ENCODE assay signal across 32 cellular contexts in the genomic region with DNA sequence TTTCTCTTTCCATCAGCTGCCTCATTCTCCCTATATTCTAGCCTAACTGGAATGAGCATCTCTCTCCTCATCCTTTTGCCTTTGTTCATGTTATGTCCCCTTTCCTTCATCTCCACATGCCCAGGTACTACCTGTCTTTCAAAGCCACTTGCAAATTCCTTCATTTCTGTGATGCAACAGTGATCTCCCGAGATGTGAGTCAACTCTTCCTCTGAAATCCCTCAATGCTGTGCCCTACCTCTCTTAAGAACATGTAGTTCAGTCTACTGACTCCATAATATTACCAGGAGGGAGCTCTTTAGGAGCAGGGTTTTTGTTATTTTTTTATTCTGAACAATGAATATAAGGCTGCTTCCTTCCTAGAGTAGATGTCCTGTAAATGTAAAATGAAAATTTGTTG.
DNase-seq lines count a peak whose midpoint lies in the region; ATAC-seq, FAIRE-seq and TF ChIP-seq lines count a peak whose summit lies in the region.
"Had no signal": no experiment of that assay in that cellular context is flagged by ENCODE, and none has a peak within 500 bp of the region (broad histone marks: within the 10 kb centered on the region; RNA-seq: fewer than 3 reads in every experiment).

No MANE protein-coding gene starts in this region.

- FAIRE-seq in keratinocyte (lab: Jason Lieb, UNC), result peak; percentile 26
- FAIRE-seq: A204.1, endometrium, GM12891 had no signal

- ATAC-seq in HG03039 (IDR thresholded peaks at IDR 0.05; ENCODE audit: unreplicated experiment), result no peak
- ATAC-seq: activated T-cell treated with anti-CD3 and anti-CD28 coated beads, Interleukin-2, amount 50 U/mL, for 72 hours; body of pancreas; left ventricle myocardium superior; right cardiac atrium had no signal

- peak; percentile 46 for DNase-seq in MCF 10A (ENCODE audit: unreplicated experiment)
- DNase-seq in breast epithelium (ENCODE audit: low spot score in 2 of 2), result no peak
- peak; percentile 62 for DNase-seq in mammary epithelial cell
- DNase-seq in keratinocyte (ENCODE audit: low read depth, low spot score), result peak; percentile 21
- DNase-seq in effector memory CD4-positive, alpha-beta T cell, result no peak
- no peak for DNase-seq in tibial nerve (ENCODE audit: low spot score in 2 of 2)
- no peak for DNase-seq in activated T-cell treated with anti-CD3 and anti-CD28 coated beads, Interleukin-2, amount 50 U/mL, for 24 hours
- DNase-seq: activated CD4-positive, alpha-beta T cell treated with anti-CD3 and anti-CD28 coated beads, Interleukin-2, amount 50 U/mL, for 48 hours; activated T-cell treated with anti-CD3 and anti-CD28 coated beads, Interleukin-2, amount 50 U/mL, for 72 hours; body of pancreas; CD8-positive, alpha-beta memory T cell; cerebellar nuclear complex; DMS 273 treated with DMSO at 0.1 percent for 48 hours; H7; left ventricle myocardium superior; NCI-H1417 treated with DMSO at 0.1 percent for 48 hours; NCI-H446 treated with DMSO at 0.1 percent for 48 hours; NCI-H774; right cardiac atrium; spleen; stimulated activated CD8-positive, alpha-beta memory T cell treated with anti-CD3 and anti-CD28 coated beads, Interleukin-4, amount 100 ng/mL, for 48 hours; testis; uterus had no signal

- no peak for TF ChIP-seq EP300 in tibial nerve (IDR thresholded peaks at IDR 0.05)

- H3K36me3 Mint-ChIP-seq in MCF 10A (ENCODE audit: insufficient read depth, unreplicated experiment), result peaks cover 39% of the 10 kb centered on the region
- H3K36me3 Mint-ChIP-seq in activated T-cell treated with anti-CD3 and anti-CD28 coated beads, Interleukin-2, amount 50 U/mL, for 24 hours (ENCODE audit: low read depth), result no peaks in the 10 kb centered on the region
- H3K36me3 Mint-ChIP-seq: CD8-positive, alpha-beta memory T cell had no signal

- H3K79me2 ChIP-seq in mammary epithelial cell (ENCODE audit: insufficient read depth, low read length) (no peaks in the 10 kb centered on the region), keratinocyte (ENCODE audit: control insufficient read depth, insufficient read depth, low read length) (no peaks in the 10 kb centered on the region)

- in situ Hi-C loops in mammary epithelial cell (cut with MboI; ENCODE audit: low sequenced_read_pairs in 2 of 2), result loop anchor here in 1 of 2 donors (10.0 kb wide), 1 partner anchor 90 kb away; a partner anchor contains a TSS

- CTCF ChIA-PET in MCF 10A (lab: Yijun Ruan, JAX), result interaction anchor here (0.6 to 1.0 kb wide), 4 partner anchors 24 to 1837 kb away, joined by 3 to 4 read pairs (median 3); no protein-coding TSS in a partner anchor
- CTCF ChIA-PET in mammary epithelial cell (lab: Charles Lee; ENCODE audit: low non-redundant PET), result no interaction called here

- H3K4me2 ChIP-seq in mammary epithelial cell (ENCODE audit: insufficient read depth, low read depth, low read length) (peak overlapping the region; percentile 5), keratinocyte (ENCODE audit: control insufficient read depth, extremely low read depth, insufficient read depth, low read depth, low read length) (no peak overlapping the region)
- H3K4me2 ChIP-seq: KMS-11 had no signal

- TF ChIP-seq CTCF in MCF 10A (IDR thresholded peaks at IDR 0.05; ENCODE audit: unreplicated experiment) (no peak), breast epithelium (IDR thresholded peaks at IDR 0.05) (no peak), mammary epithelial cell (conservative IDR thresholded peaks at IDR 0.05 in 1 of 2, IDR thresholded peaks at IDR 0.05 in 1 of 2; ENCODE audit: extremely low read depth in 1 of 2, insufficient read depth in 1 of 2, low read depth in 1 of 2, low read length in 2 of 2) (no peak), keratinocyte (optimal IDR thresholded peaks at IDR 0.05 in 1 of 3, IDR thresholded peaks at IDR 0.05 in 1 of 3, conservative IDR thresholded peaks at IDR 0.05 in 1 of 3; ENCODE audit: extremely low read depth in 1 of 3, insufficient read depth in 2 of 3, low read length in 3 of 3) (no peak), tibial nerve (IDR thresholded peaks at IDR 0.05) (no peak)

- H3K27ac Mint-ChIP-seq in MCF 10A (ENCODE audit: low read depth, unreplicated experiment), result no peak overlapping the region
- no peak overlapping the region for H3K27ac Mint-ChIP-seq in activated T-cell treated with anti-CD3 and anti-CD28 coated beads, Interleukin-2, amount 50 U/mL, for 24 hours
- H3K27ac Mint-ChIP-seq: activated T-cell treated with anti-CD3 and anti-CD28 coated beads, Interleukin-2, amount 50 U/mL, for 72 hours; B cell; stimulated activated naive CD8-positive, alpha-beta T cell treated with anti-CD3 and anti-CD28 coated beads, Interleukin-15, Interleukin-2, amounts not matched to agents 100 ng/mL and 50 ng/mL, for 24 hours; T-helper 1 cell treated with Interleukin-12 subunit alpha and Interleukin-12 subunit beta and Interleukin-4 antibody, amounts not matched to agents 30 μg/mL and 1 μg/mL, for 36 hours had no signal

- no peak for TF ChIP-seq POLR2A in breast epithelium (IDR thresholded peaks at IDR 0.05)
- no peak for TF ChIP-seq POLR2A in tibial nerve (IDR thresholded peaks at IDR 0.05)

- H3K9me3 ChIP-seq in breast epithelium (no peaks in the 10 kb centered on the region), mammary epithelial cell (replicated peaks; ENCODE audit: insufficient read depth, low read length) (no peaks in the 10 kb centered on the region), keratinocyte (ENCODE audit: control insufficient read depth, low read depth, low read length) (no peaks in the 10 kb centered on the region), tibial nerve (no peaks in the 10 kb centered on the region)
- H3K9me3 ChIP-seq in effector memory CD4-positive, alpha-beta T cell (ENCODE audit: control insufficient read depth, low read length), result no peaks in the 10 kb centered on the region
- H3K9me3 ChIP-seq: body of pancreas, spleen, testis, uterus had no signal

- H3K9me1 ChIP-seq in keratinocyte (ENCODE audit: control insufficient read depth, extremely low read depth, insufficient read depth, low read length), result no peaks in the 10 kb centered on the region

- no peaks in the 10 kb centered on the region for H4K20me1 ChIP-seq in mammary epithelial cell (ENCODE audit: insufficient read depth, low read length)
- no peaks in the 10 kb centered on the region for H4K20me1 ChIP-seq in keratinocyte (ENCODE audit: control insufficient read depth, extremely low read depth, insufficient read depth, low read length)

- H3K4me1 Mint-ChIP-seq in MCF 10A (ENCODE audit: insufficient read depth, unreplicated experiment), result peaks cover 17% of the 10 kb centered on the region
- H3K4me1 Mint-ChIP-seq in activated T-cell treated with anti-CD3 and anti-CD28 coated beads, Interleukin-2, amount 50 U/mL, for 24 hours (ENCODE audit: low read depth), result no peaks in the 10 kb centered on the region
- H3K4me1 Mint-ChIP-seq: B cell had no signal

- no peak overlapping the region for H2AFZ ChIP-seq in mammary epithelial cell (ENCODE audit: low read depth, low read length)
- H2AFZ ChIP-seq in keratinocyte (ENCODE audit: control insufficient read depth, low read length), result no peak overlapping the region

- POLR2A ChIA-PET in MCF 10A (lab: Yijun Ruan, JAX), result interaction anchor here (0.5 to 1.8 kb wide), 8 partner anchors 10 to 1625 kb away, joined by 3 to 8 read pairs (median 4); no protein-coding TSS in a partner anchor

- H3K4me3 ChIP-seq in breast epithelium, result no peak overlapping the region
- H3K4me3 ChIP-seq in mammary epithelial cell (replicated peaks in 1 of 3; ENCODE audit: insufficient read depth in 1 of 3, low read depth in 2 of 3, low read length in 3 of 3), result no peak overlapping the region
- no peak overlapping the region for H3K4me3 ChIP-seq in keratinocyte (ENCODE audit: control insufficient read depth in 2 of 3, extremely low read depth in 1 of 3, insufficient read depth in 2 of 3, low read depth in 1 of 3, low read length in 3 of 3)
- no peak overlapping the region for H3K4me3 ChIP-seq in effector memory CD4-positive, alpha-beta T cell (ENCODE audit: insufficient read depth, low read depth, low read length, poor library complexity, severe bottlenecking)
- no peak overlapping the region for H3K4me3 ChIP-seq in tibial nerve
- H3K4me3 ChIP-seq: body of pancreas, SK-N-MC, spleen, testis, uterus had no signal

- H3K27me3 ChIP-seq in breast epithelium, result no peaks in the 10 kb centered on the region
- H3K27me3 ChIP-seq in mammary epithelial cell (ENCODE audit: insufficient read depth, low read length), result no peaks in the 10 kb centered on the region
- no peaks in the 10 kb centered on the region for H3K27me3 ChIP-seq in keratinocyte (ENCODE audit: control insufficient read depth, extremely low read depth, insufficient read depth, low read length)
- no peaks in the 10 kb centered on the region for H3K27me3 ChIP-seq in effector memory CD4-positive, alpha-beta T cell (replicated peaks; ENCODE audit: control insufficient read depth, insufficient read depth, low read length, poor library complexity, severe bottlenecking)
- H3K27me3 ChIP-seq in tibial nerve, result no peaks in the 10 kb centered on the region
- H3K27me3 ChIP-seq: body of pancreas, spleen, testis, uterus had no signal

- intact Hi-C loops in MCF 10A (cut with micrococcal nuclease) (no loop called here), breast epithelium (cut with DNase I; ENCODE audit: low total_unique reads) (loop anchor here (10.0 kb wide), 1 partner anchor 510 kb away; no protein-coding TSS in a partner anchor), mammary epithelial cell (cut with micrococcal nuclease) (no loop called here)

- H3K9me3 Mint-ChIP-seq in MCF 10A (ENCODE audit: unreplicated experiment), result peaks cover 5% of the 10 kb centered on the region
- no peaks in the 10 kb centered on the region for H3K9me3 Mint-ChIP-seq in activated T-cell treated with anti-CD3 and anti-CD28 coated beads, Interleukin-2, amount 50 U/mL, for 24 hours
- H3K9me3 Mint-ChIP-seq: T-helper 1 cell treated with Interleukin-12 subunit alpha and Interleukin-12 subunit beta and Interleukin-4 antibody, amounts not matched to agents 30 μg/mL and 1 μg/mL, for 36 hours had no signal

- no peak overlapping the region for H3K9ac ChIP-seq in mammary epithelial cell (ENCODE audit: insufficient read depth, low read length)
- no peak overlapping the region for H3K9ac ChIP-seq in keratinocyte (ENCODE audit: control insufficient read depth, extremely low read depth, insufficient read depth, low read length)
- H3K9ac ChIP-seq: KMS-11 had no signal

- H3K36me3 ChIP-seq in breast epithelium (no peaks in the 10 kb centered on the region), mammary epithelial cell (ENCODE audit: insufficient read depth, low read length) (no peaks in the 10 kb centered on the region), keratinocyte (ENCODE audit: control insufficient read depth in 2 of 2, extremely low read depth in 1 of 2, insufficient read depth in 2 of 2, low read length in 2 of 2) (peaks cover 0 to 2% of the 10 kb centered on the region in 2 experiments), tibial nerve (peaks cover 0 to 58% (median 4%) of the 10 kb centered on the region in 3 donors)
- H3K36me3 ChIP-seq in effector memory CD4-positive, alpha-beta T cell (ENCODE audit: control insufficient read depth, insufficient read depth, low read length), result no peaks in the 10 kb centered on the region
- H3K36me3 ChIP-seq: spleen, uterus had no signal

- no peak overlapping the region for H3K27ac ChIP-seq in breast epithelium
- peak overlapping the region; percentile 56 for H3K27ac ChIP-seq in mammary epithelial cell (ENCODE audit: insufficient read depth, low read depth, low read length)
- no peak overlapping the region for H3K27ac ChIP-seq in keratinocyte (ENCODE audit: control insufficient read depth, insufficient read depth, low read length)
- H3K27ac ChIP-seq in effector memory CD4-positive, alpha-beta T cell (ENCODE audit: insufficient read depth, low read length, poor library complexity, severe bottlenecking), result no peak overlapping the region
- H3K27ac ChIP-seq in tibial nerve, result no peak overlapping the region
- H3K27ac ChIP-seq: body of pancreas, KMS-11, SK-N-MC, spleen, testis, uterus had no signal

- H3K4me3 Mint-ChIP-seq in MCF 10A (ENCODE audit: unreplicated experiment), result no peak overlapping the region
- no peak overlapping the region for H3K4me3 Mint-ChIP-seq in activated T-cell treated with anti-CD3 and anti-CD28 coated beads, Interleukin-2, amount 50 U/mL, for 24 hours
- H3K4me3 Mint-ChIP-seq: activated T-cell treated with anti-CD3 and anti-CD28 coated beads, Interleukin-2, amount 50 U/mL, for 72 hours; B cell; CD8-positive, alpha-beta memory T cell; stimulated activated naive CD8-positive, alpha-beta T cell treated with anti-CD3 and anti-CD28 coated beads, Interleukin-15, Interleukin-2, amounts not matched to agents 100 ng/mL and 50 ng/mL, for 24 hours; T-helper 1 cell treated with Interleukin-12 subunit alpha and Interleukin-12 subunit beta and Interleukin-4 antibody, amounts not matched to agents 30 μg/mL and 1 μg/mL, for 36 hours had no signal

- dilution Hi-C loops in mammary epithelial cell (cut with HindIII; ENCODE audit: low sequenced_read_pairs) (no loop called here), keratinocyte (cut with MboI; ENCODE audit: extremely low pct_ligation_motif_present, low sequenced_read_pairs) (no loop called here)

- BruUV-seq in MCF 10A (replicated peaks; lab: Mats Ljungman, UMichigan) (no TSS peak), mammary epithelial cell (replicated peaks; lab: Mats Ljungman, UMichigan) (no TSS peak)

- no peaks in the 10 kb centered on the region for H3K27me3 Mint-ChIP-seq in MCF 10A (ENCODE audit: insufficient read depth, unreplicated experiment)
- H3K27me3 Mint-ChIP-seq in activated T-cell treated with anti-CD3 and anti-CD28 coated beads, Interleukin-2, amount 50 U/mL, for 24 hours, result no peaks in the 10 kb centered on the region
- H3K27me3 Mint-ChIP-seq: stimulated activated naive CD8-positive, alpha-beta T cell treated with anti-CD3 and anti-CD28 coated beads, Interleukin-15, Interleukin-2, amounts not matched to agents 100 ng/mL and 50 ng/mL, for 24 hours had no signal

- 20% methylated on average over 1 of the region's 1 CpG for WGBS in mammary epithelial cell (ENCODE audit: low coverage, missing lambda C conversion rate)
- WGBS in tibial nerve, 2 donors, result 92 to 93% methylated on average over 1 of the region's 1 CpG

- no peaks in the 10 kb centered on the region for H3K4me1 ChIP-seq in breast epithelium
- peaks cover 27% of the 10 kb centered on the region for H3K4me1 ChIP-seq in mammary epithelial cell (ENCODE audit: insufficient read depth, low read length)
- H3K4me1 ChIP-seq in keratinocyte (ENCODE audit: control insufficient read depth, extremely low read depth, insufficient read depth, low read length), result peaks cover 17% of the 10 kb centered on the region
- no peaks in the 10 kb centered on the region for H3K4me1 ChIP-seq in effector memory CD4-positive, alpha-beta T cell (ENCODE audit: control insufficient read depth, insufficient read depth, low read length, poor library complexity, severe bottlenecking)
- no peaks in the 10 kb centered on the region for H3K4me1 ChIP-seq in tibial nerve
- H3K4me1 ChIP-seq: body of pancreas, spleen, testis, uterus had no signal

Comparison
In these comparisons a context has a peak if more than half of its experiments do, and no peak if none do; other contexts are left out.
1. DNase-seq: peak in MCF 10A (single experiment), mammary epithelial cell (single experiment) and keratinocyte (single experiment); none in breast epithelium (0 of 2), effector memory CD4-positive, alpha-beta T cell (0 of 3), tibial nerve (0 of 2) and activated T-cell treated with anti-CD3 and anti-CD28 coated beads, Interleukin-2, amount 50 U/mL, for 24 hours (single experiment).